ENCODE assay signal across 1 cellular context in genomic region chr5:172321593-172321992, GRCh38.
A peak's percentile ranks its signal among the peaks of the same experiment; 100 is the strongest.
TF ChIP-seq lines count a peak whose summit lies in the region.

No MANE protein-coding gene starts in this region.

TF ChIP-seq in GM12878, 131 proteins besides CTCF, POLR2A, EP300 and RAD21:
- no peak for TF ChIP-seq CEBPZ (IDR thresholded peaks at IDR 0.05; ENCODE audit: low read depth, low read length)
- TF ChIP-seq MEF2B (IDR thresholded peaks at IDR 0.05; ENCODE audit: partially characterized antibody, poor library complexity, severe bottlenecking), result peak; percentile 84
- no peak for TF ChIP-seq RAD51 (IDR thresholded peaks at IDR 0.05)
- no peak for TF ChIP-seq PBX3 (IDR thresholded peaks at IDR 0.05; ENCODE audit: insufficient replicate concordance, low read depth, low read length)
- peak; percentile 17; the same call in 1 of the 2 replicates for TF ChIP-seq PML (IDR thresholded peaks at IDR 0.05; ENCODE audit: low read length)
- 0 out of 2 replicates have a peak, but pooled peaks have one; percentile 6 for TF ChIP-seq ZNF687 (IDR thresholded peaks at IDR 0.05)
TF ChIP-seq in GM12878: peak in this region for 3.
